Comparison of ENCODE assay signal across 8 cellular contexts in genomic region chr3:57169872-57170623, GRCh38.
DNase-seq lines count a peak whose midpoint lies in the region; ATAC-seq and TF ChIP-seq lines count a peak whose summit lies in the region.

No MANE protein-coding gene starts in this region.

- peak; percentile 57 for ATAC-seq in HG03135 (IDR thresholded peaks at IDR 0.05; ENCODE audit: unreplicated experiment)

- peak; percentile 80 for TF ChIP-seq CTCF in GM12875 (IDR thresholded peaks at IDR 0.05; ENCODE audit: borderline replicate concordance, insufficient read depth, low read depth, low read length)

- DNase-seq in 8988T, result peak; percentile 79
- peak; percentile 19 for DNase-seq in NCI-H774 (lab: John Stamatoyannopoulos, UW)
- DNase-seq in activated CD8-positive, alpha-beta memory T cell treated with anti-CD3 and anti-CD28 coated beads, Interleukin-2, amount 50 U/mL, for 4 hours, result peak; percentile 67
- DNase-seq in epidermal melanocyte (ENCODE audit: insufficient read length, low spot score), result peak; percentile 55
- peak; percentile 65 for DNase-seq in midbrain (lab: John Stamatoyannopoulos, UW)
- DNase-seq in stimulated activated CD8-positive, alpha-beta memory T cell treated with anti-CD3 and anti-CD28 coated beads, Interleukin-2, amount 100 ng/mL, for 1 hour (ENCODE audit: low read depth in 2 of 2), result peak; percentile 26 to 28

- peak overlapping the region; percentile 46 for H3K4me3 ChIP-seq in GM12875 (ENCODE audit: low read depth, low read length)

Comparison
In these comparisons a context has a peak if more than half of its experiments do, and no peak if none do; other contexts are left out.
1. Peak in every context shown above with its lines: DNase-seq, ATAC-seq and H3K4me3 ChIP-seq.
2. DNase-seq: peak in every context shown above with its lines; median percentile 79 in 8988T; 67 in activated CD8-positive, alpha-beta memory T cell treated with anti-CD3 and anti-CD28 coated beads, Interleukin-2, amount 50 U/mL, for 4 hours; 65 in midbrain; 55 in epidermal melanocyte; 27 in stimulated activated CD8-positive, alpha-beta memory T cell treated with anti-CD3 and anti-CD28 coated beads, Interleukin-2, amount 100 ng/mL, for 1 hour; 19 in NCI-H774.